In the genomic region with DNA sequence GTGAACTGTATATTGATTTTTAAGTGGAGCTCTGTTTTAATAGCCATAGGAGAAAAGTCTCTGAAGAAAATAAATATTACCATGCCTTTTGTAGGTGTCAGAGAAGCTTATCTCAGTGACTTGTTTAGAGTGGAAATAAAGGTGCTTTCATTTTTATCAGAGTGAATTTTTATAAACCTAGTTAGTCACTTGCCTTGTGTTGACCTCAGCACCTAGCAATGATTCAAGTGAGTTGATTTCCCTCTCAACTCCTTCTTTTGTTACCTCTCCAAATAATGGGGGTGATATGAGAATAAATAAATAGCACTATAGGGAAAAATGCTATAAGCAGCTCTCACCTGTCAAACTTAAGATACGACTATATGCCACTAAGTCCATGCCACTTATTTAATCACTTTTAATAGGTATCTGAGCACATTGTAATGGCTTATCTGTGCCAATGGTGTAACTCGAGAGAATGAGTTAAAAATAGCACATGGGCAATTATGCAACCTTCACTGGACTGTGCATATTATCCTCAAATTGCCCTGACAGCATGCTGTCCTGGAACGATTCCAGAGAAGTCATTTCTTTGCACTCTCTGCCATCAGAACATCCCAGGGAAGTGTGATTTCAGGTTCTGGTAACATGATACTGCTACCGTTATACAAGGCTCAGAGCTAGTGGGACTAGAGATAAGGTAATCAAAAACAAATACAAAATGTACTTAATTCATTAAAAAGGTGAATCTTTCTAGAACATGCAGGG, we compare ENCODE assay signal across 11 cellular contexts.
DNase-seq lines count a peak whose midpoint lies in the region; ATAC-seq, FAIRE-seq and TF ChIP-seq lines count a peak whose summit lies in the region.
"Had no signal": no experiment of that assay in that cellular context is flagged by ENCODE, and none has a peak within 500 bp of the region (broad histone marks: within the 10 kb centered on the region; RNA-seq: fewer than 3 reads in every experiment).

No MANE protein-coding gene starts in this region.

- H3K27me3 ChIP-seq in astrocyte (ENCODE audit: insufficient read depth, low read length) = no peaks in the 10 kb centered on the region
- H3K27me3 ChIP-seq in lower lobe of right lung (ENCODE audit: low read depth) = no peaks in the 10 kb centered on the region
- no peaks in the 10 kb centered on the region for H3K27me3 ChIP-seq in testis

- no peak for TF ChIP-seq POLR2A in testis (IDR thresholded peaks at IDR 0.05)

- no peak overlapping the region for H2AFZ ChIP-seq in astrocyte (ENCODE audit: low read depth, low read length)

- TF ChIP-seq CTCF in astrocyte (IDR thresholded peaks at IDR 0.05; ENCODE audit: insufficient read depth, low read depth, low read length) = no peak
- TF ChIP-seq CTCF in lower lobe of right lung (IDR thresholded peaks at IDR 0.05) = no peak
- no peak for TF ChIP-seq CTCF in testis (IDR thresholded peaks at IDR 0.05)

- no peak for FAIRE-seq in astrocyte (lab: Jason Lieb, UNC)
- FAIRE-seq: keratinocyte had no signal

- intact Hi-C loops in lower lobe of right lung (cut with DNase I) = no loop called here
- intact Hi-C loops in testis (cut with DNase I; ENCODE audit: low total_unique reads) = no loop called here

- H3K27ac ChIP-seq in astrocyte (ENCODE audit: low read depth, low read length) = no peak overlapping the region
- H3K27ac ChIP-seq in lower lobe of right lung = no peak overlapping the region
- H3K27ac ChIP-seq in testis = no peak overlapping the region
- H3K27ac ChIP-seq: thoracic aorta had no signal

- peak; percentile 37 to 67 for ATAC-seq in lower lobe of right lung
- no peak for ATAC-seq in HG02798 (IDR thresholded peaks at IDR 0.05; ENCODE audit: poor library complexity, unreplicated experiment)
- no peak for ATAC-seq in activated T-helper 17 cell treated with anti-CD3 and anti-CD28 coated beads, Interleukin-2, amount 50 U/mL, for 72 hours (replicated peaks)

- H3K36me3 ChIP-seq in astrocyte (ENCODE audit: insufficient read depth, low read length) (no peaks in the 10 kb centered on the region), lower lobe of right lung (no peaks in the 10 kb centered on the region), testis (ENCODE audit: low read depth, missing control alignments) (no peaks in the 10 kb centered on the region)
- H3K36me3 ChIP-seq: thoracic aorta had no signal

- H3K4me2 ChIP-seq in astrocyte (ENCODE audit: low read length) = no peak overlapping the region

- DNase-seq in EH (ENCODE audit: low read depth) (peak; percentile 84), NCI-H146 treated with DMSO at 0.1 percent for 48 hours (lab: John Stamatoyannopoulos, UW; ENCODE audit: unreplicated experiment) (peak; percentile 37), astrocyte (ENCODE audit: low read depth) (peak; percentile 38), lower lobe of right lung (no peak), testis (no peak), anterior cingulate cortex (lab: John Stamatoyannopoulos, UW) (no peak)
- DNase-seq: activated CD4-positive, alpha-beta T cell treated with anti-CD3 and anti-CD28 coated beads, Interleukin-2, amount 50 U/mL, for 4 hours had no signal

- no peak overlapping the region for H3K27ac Mint-ChIP-seq in astrocyte (ENCODE audit: unreplicated experiment)
- no peak overlapping the region for H3K27ac Mint-ChIP-seq in activated T-helper 17 cell treated with anti-CD3 and anti-CD28 coated beads, Interleukin-2, amount 50 U/mL, for 72 hours

- H3K9ac ChIP-seq in astrocyte (ENCODE audit: low read length) = no peak overlapping the region

- H3K4me3 ChIP-seq in astrocyte (ENCODE audit: insufficient read depth, low read depth, low read length) = no peak overlapping the region
- H3K4me3 ChIP-seq in lower lobe of right lung = no peak overlapping the region
- H3K4me3 ChIP-seq in testis = no peak overlapping the region
- H3K4me3 ChIP-seq: thoracic aorta had no signal

- no peaks in the 10 kb centered on the region for H4K20me1 ChIP-seq in astrocyte (ENCODE audit: insufficient read depth, low read length)

- 28 to 32% methylated on average over 4 of the region's 4 CpGs for whole genome bisulfite sequencing in testis, 2 donors

- H3K4me1 Mint-ChIP-seq in astrocyte (ENCODE audit: low read depth, unreplicated experiment) = peaks cover 6% of the 10 kb centered on the region
- H3K4me1 Mint-ChIP-seq in activated T-helper 17 cell treated with anti-CD3 and anti-CD28 coated beads, Interleukin-2, amount 50 U/mL, for 72 hours = no peaks in the 10 kb centered on the region

- H3K36me3 Mint-ChIP-seq in astrocyte (ENCODE audit: low read depth, unreplicated experiment) = no peaks in the 10 kb centered on the region
- no peaks in the 10 kb centered on the region for H3K36me3 Mint-ChIP-seq in activated T-helper 17 cell treated with anti-CD3 and anti-CD28 coated beads, Interleukin-2, amount 50 U/mL, for 72 hours (ENCODE audit: low read depth)

- H3K79me2 ChIP-seq in astrocyte (ENCODE audit: insufficient read depth, low read length) = no peaks in the 10 kb centered on the region

- H3K9me3 Mint-ChIP-seq in astrocyte (ENCODE audit: unreplicated experiment) = no peaks in the 10 kb centered on the region
- peaks cover 5% of the 10 kb centered on the region for H3K9me3 Mint-ChIP-seq in activated T-helper 17 cell treated with anti-CD3 and anti-CD28 coated beads, Interleukin-2, amount 50 U/mL, for 72 hours

- no peaks in the 10 kb centered on the region for H3K27me3 Mint-ChIP-seq in astrocyte (ENCODE audit: low read depth, unreplicated experiment)
- H3K27me3 Mint-ChIP-seq in activated T-helper 17 cell treated with anti-CD3 and anti-CD28 coated beads, Interleukin-2, amount 50 U/mL, for 72 hours = no peaks in the 10 kb centered on the region

- H3K9me3 ChIP-seq in astrocyte (ENCODE audit: insufficient read depth, low read depth, low read length) = no peaks in the 10 kb centered on the region
- no peaks in the 10 kb centered on the region for H3K9me3 ChIP-seq in lower lobe of right lung
- no peaks in the 10 kb centered on the region for H3K9me3 ChIP-seq in testis
- H3K9me3 ChIP-seq: thoracic aorta had no signal

- no peak overlapping the region for H3K4me3 Mint-ChIP-seq in astrocyte (ENCODE audit: unreplicated experiment)
- no peak overlapping the region for H3K4me3 Mint-ChIP-seq in activated T-helper 17 cell treated with anti-CD3 and anti-CD28 coated beads, Interleukin-2, amount 50 U/mL, for 72 hours

- H3K4me1 ChIP-seq in astrocyte (ENCODE audit: insufficient read depth, low read length) (no peaks in the 10 kb centered on the region), lower lobe of right lung (no peaks in the 10 kb centered on the region), testis (no peaks in the 10 kb centered on the region)

Comparison
In these comparisons a context has a peak if more than half of its experiments do, and no peak if none do; other contexts are left out.
1. DNase-seq: peak in EH (single experiment), NCI-H146 treated with DMSO at 0.1 percent for 48 hours (single experiment) and astrocyte (single experiment); none in lower lobe of right lung (single experiment), testis (single experiment) and anterior cingulate cortex (0 of 58).
2. ATAC-seq: peak in lower lobe of right lung (2 of 2); none in HG02798 (single experiment) and activated T-helper 17 cell treated with anti-CD3 and anti-CD28 coated beads, Interleukin-2, amount 50 U/mL, for 72 hours (single experiment).